Comparison of ENCODE assay signal across 11 cellular contexts in the genomic region with DNA sequence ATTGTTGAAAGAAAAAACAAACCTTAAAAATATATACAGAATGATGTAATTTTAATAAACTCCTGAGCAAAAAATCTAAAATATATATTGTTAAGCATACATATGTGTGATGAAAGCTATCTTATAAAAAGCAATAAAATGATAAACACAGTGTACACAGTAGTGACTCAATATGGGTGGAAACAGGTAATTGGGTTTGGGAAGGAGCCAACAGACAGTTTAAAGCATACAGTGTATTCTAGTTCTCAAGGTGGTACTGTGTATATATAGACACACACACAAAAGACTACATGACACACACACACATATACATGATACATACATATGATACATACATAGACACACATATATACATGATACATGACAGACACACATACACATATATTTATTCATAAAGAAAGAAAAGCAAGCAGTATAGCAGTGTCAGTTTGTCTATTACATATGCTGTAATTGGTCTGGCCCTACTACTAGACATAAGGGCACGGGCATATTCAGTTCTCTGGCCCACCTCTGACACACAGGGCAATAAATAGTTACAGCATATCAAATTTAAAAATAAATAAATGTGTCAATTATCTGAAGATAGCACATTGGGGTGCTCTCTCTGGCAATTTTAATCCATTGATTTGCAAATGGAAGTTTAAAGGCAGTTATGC.
"Had no signal": no experiment of that assay in that cellular context is flagged by ENCODE, and none has a peak within 500 bp of the region (broad histone marks: within the 10 kb centered on the region; RNA-seq: fewer than 3 reads in every experiment).

No MANE protein-coding gene starts in this region.

- H3K27ac ChIP-seq: dorsolateral prefrontal cortex, hepatocyte, ovary, suprapubic skin, thyroid gland, upper lobe of left lung, uterus had no signal

- H3K36me3 ChIP-seq: ovary, suprapubic skin, thyroid gland, upper lobe of left lung, uterus had no signal

- H3K27me3 ChIP-seq: hepatocyte, ovary, suprapubic skin, thyroid gland, upper lobe of left lung, uterus had no signal

- H3K4me3 ChIP-seq: dorsolateral prefrontal cortex, hepatocyte, ovary, smooth muscle cell, suprapubic skin, thyroid gland, upper lobe of left lung, uterus had no signal

- H3K4me1 ChIP-seq: suprapubic skin, thyroid gland, upper lobe of left lung, uterus had no signal

- H3K9me3 ChIP-seq: ovary, suprapubic skin, thyroid gland had no signal

- DNase-seq: cortex of kidney, dorsolateral prefrontal cortex, natural killer cell, ovary, uterus had no signal

- FAIRE-seq: islet of Langerhans had no signal
